Comparison of ENCODE assay signal across 3 cellular contexts in genomic region chr10:44843484-44843883, GRCh38.
"Had no signal": no experiment of that assay in that cellular context is flagged by ENCODE, and none has a peak within 500 bp of the region (broad histone marks: within the 10 kb centered on the region; RNA-seq: fewer than 3 reads in every experiment).

No MANE protein-coding gene starts in this region.

- DNase-seq: GDM1, GF-D8 had no signal

- H3K4me3 ChIP-seq: GM12878 had no signal

- ATAC-seq: GM12878 had no signal
